Comparison of ENCODE assay signal across 19 cellular contexts in genomic region chr15:83850015-83850414, GRCh38.
DNase-seq lines count a peak whose midpoint lies in the region; ATAC-seq, FAIRE-seq and TF ChIP-seq lines count a peak whose summit lies in the region.
"Had no signal": no experiment of that assay in that cellular context is flagged by ENCODE, and none has a peak within 500 bp of the region (broad histone marks: within the 10 kb centered on the region; RNA-seq: fewer than 3 reads in every experiment).

No MANE protein-coding gene starts in this region.

- H3K4me1 Mint-ChIP-seq in brain, result peaks cover 21% of the 10 kb centered on the region
- no peaks in the 10 kb centered on the region for H3K4me1 Mint-ChIP-seq in CD8-positive, alpha-beta T cell (ENCODE audit: low read depth)
- H3K4me1 Mint-ChIP-seq: CD4-positive, CD25-positive, alpha-beta regulatory T cell; GM23338 had no signal

- peak overlapping the region in 3 of 5 experiments; percentile 16 to 63 (median 34) for H3K4me3 Mint-ChIP-seq in brain
- no peak overlapping the region for H3K4me3 Mint-ChIP-seq in CD8-positive, alpha-beta T cell
- H3K4me3 Mint-ChIP-seq: CD4-positive, CD25-positive, alpha-beta regulatory T cell; GM23338 had no signal

- H3K9me3 Mint-ChIP-seq in brain, result no peaks in the 10 kb centered on the region
- H3K9me3 Mint-ChIP-seq in CD8-positive, alpha-beta T cell, result no peaks in the 10 kb centered on the region
- H3K9me3 Mint-ChIP-seq: GM23338 had no signal

- H3K36me3 Mint-ChIP-seq in brain, result no peaks in the 10 kb centered on the region
- H3K36me3 Mint-ChIP-seq in CD8-positive, alpha-beta T cell, result no peaks in the 10 kb centered on the region
- H3K36me3 Mint-ChIP-seq: CD4-positive, CD25-positive, alpha-beta regulatory T cell had no signal

- H3K36me3 ChIP-seq in muscle layer of colon (ENCODE audit: insufficient read depth, low read length), result no peaks in the 10 kb centered on the region
- no peaks in the 10 kb centered on the region for H3K36me3 ChIP-seq in CD8-positive, alpha-beta T cell (ENCODE audit: insufficient read depth, low read length)
- H3K36me3 ChIP-seq in H7 (replicated peaks; ENCODE audit: control insufficient read depth, insufficient read depth, low read length), result no peaks in the 10 kb centered on the region
- H3K36me3 ChIP-seq: MG63, SJSA1 had no signal

- peaks cover 70% of the 10 kb centered on the region for H3K4me1 ChIP-seq in muscle layer of colon (ENCODE audit: insufficient read depth, low read length)
- no peaks in the 10 kb centered on the region for H3K4me1 ChIP-seq in CD8-positive, alpha-beta T cell (ENCODE audit: insufficient read depth, low read length)
- H3K4me1 ChIP-seq: SJSA1 had no signal

- H3K9ac ChIP-seq in muscle layer of colon (ENCODE audit: low read length), result no peak overlapping the region
- H3K9ac ChIP-seq: KMS-11 had no signal

- H3K4me3 ChIP-seq in muscle layer of colon (ENCODE audit: low read depth in 1 of 2, low read length in 2 of 2), result no peak overlapping the region
- H3K4me3 ChIP-seq in CD8-positive, alpha-beta T cell (ENCODE audit: low read depth, low read length), result no peak overlapping the region
- H3K4me3 ChIP-seq in H7 (ENCODE audit: insufficient read depth, low read depth, low read length), result no peak overlapping the region
- H3K4me3 ChIP-seq: A549, GM23338, MG63, SJSA1 had no signal

- CTCF ChIA-PET in CD8-positive, alpha-beta T cell (lab: Charles Lee), result no interaction called here

- POLR2A ChIA-PET in CD8-positive, alpha-beta T cell (lab: Charles Lee), result no interaction called here

- peak overlapping the region in 3 of 5 experiments; percentile 30 to 87 (median 53) for H3K27ac Mint-ChIP-seq in brain
- H3K27ac Mint-ChIP-seq in CD8-positive, alpha-beta T cell, result no peak overlapping the region
- H3K27ac Mint-ChIP-seq: CD4-positive, CD25-positive, alpha-beta regulatory T cell; GM23338 had no signal

- H3K27ac ChIP-seq in muscle layer of colon (ENCODE audit: low read depth, low read length), result peak overlapping the region; percentile 55
- no peak overlapping the region for H3K27ac ChIP-seq in CD8-positive, alpha-beta T cell (ENCODE audit: low read depth, low read length)
- H3K27ac ChIP-seq: A549, KMS-11, SJSA1 had no signal

- TF ChIP-seq CTCF in brain (conservative IDR thresholded peaks at IDR 0.05), result no peak
- TF ChIP-seq CTCF in CD8-positive, alpha-beta T cell (IDR thresholded peaks at IDR 0.05), result no peak

- H3K27me3 ChIP-seq in muscle layer of colon (ENCODE audit: control insufficient read depth in 1 of 2, insufficient read depth in 2 of 2, low read length in 2 of 2), result no peaks in the 10 kb centered on the region
- no peaks in the 10 kb centered on the region for H3K27me3 ChIP-seq in CD8-positive, alpha-beta T cell (ENCODE audit: insufficient read depth, low read length)
- no peaks in the 10 kb centered on the region for H3K27me3 ChIP-seq in H7 (ENCODE audit: control insufficient read depth, insufficient read depth, low read length)
- H3K27me3 ChIP-seq: MG63, SJSA1 had no signal

- ATAC-seq in left ventricle myocardium superior, result peak; percentile 37
- no peak for ATAC-seq in CD8-positive, alpha-beta T cell
- ATAC-seq: A549, GM23338 had no signal

- intact Hi-C loops in left ventricle myocardium superior (cut with micrococcal nuclease), result no loop called here
- intact Hi-C loops in cardiac septum (cut with DNase I), result no loop called here
- intact Hi-C loops in CD8-positive, alpha-beta T cell (cut with DNase I, micrococcal nuclease), result no loop called here

- no peaks in the 10 kb centered on the region for H3K9me3 ChIP-seq in muscle layer of colon (ENCODE audit: low read length)
- no peaks in the 10 kb centered on the region for H3K9me3 ChIP-seq in CD8-positive, alpha-beta T cell (ENCODE audit: low read length)
- H3K9me3 ChIP-seq: A549, MG63, SJSA1 had no signal

- DNase-seq in left ventricle myocardium superior (no peak), cardiac septum (ENCODE audit: low spot score) (no peak), urothelium cell line (ENCODE audit: low spot score) (no peak), H7 (no peak), NCI-H146 treated with DMSO at 0.1 percent for 48 hours (lab: John Stamatoyannopoulos, UW; ENCODE audit: unreplicated experiment) (no peak)
- no peak for DNase-seq in CD8-positive, alpha-beta T cell
- DNase-seq: AML-193; Calu3; CD4-positive, CD25-positive, alpha-beta regulatory T cell; MG63; NCI-H1105; NCI-H187 treated with DMSO at 0.1 percent for 48 hours; NCI-H446 treated with DMSO at 0.1 percent for 48 hours had no signal

- no peaks in the 10 kb centered on the region for H3K27me3 Mint-ChIP-seq in brain
- H3K27me3 Mint-ChIP-seq in CD8-positive, alpha-beta T cell (ENCODE audit: low read depth), result peaks cover 2% of the 10 kb centered on the region

- FAIRE-seq in urothelium cell line (lab: Jason Lieb, UNC), result no peak
- FAIRE-seq: A549 had no signal
